Comparison of ENCODE assay signal across 24 cellular contexts in genomic region chr12:119381471-119382235, GRCh38. TPM values are rescaled to one million over a fixed set of nuclear protein-coding genes. Genes with fewer than 3 reads are reported as not detected.
"Had no signal": no experiment of that assay in that cellular context is flagged by ENCODE, and none has a peak within 500 bp of the region (broad histone marks: within the 10 kb centered on the region; RNA-seq: fewer than 3 reads in every experiment).

No MANE protein-coding gene starts in this region.

- H3K4me1 ChIP-seq: parathyroid adenoma, tibial artery, upper lobe of left lung, uterus had no signal

- H3K4me3 ChIP-seq: dorsolateral prefrontal cortex, gastroesophageal sphincter, hepatocyte, tibial artery, upper lobe of left lung, uterus had no signal

- DNase-seq: cortex of kidney; dorsolateral prefrontal cortex; effector CD8-positive, alpha-beta T cell; glutamatergic neuron; kidney; left colon; mammary epithelial cell; midbrain; small intestine; stimulated activated CD4-positive, alpha-beta T cell treated with anti-CD3 and anti-CD28 coated beads, Interleukin-12 subunit alpha, Interleukin-12 subunit beta, amount 100 ng/mL, for 4 hours; stimulated activated naive CD8-positive, alpha-beta T cell treated with anti-CD3 and anti-CD28 coated beads, Interleukin-15, Interleukin-2, amounts not matched to agents 100 U/mL and 50 U/mL, for 24 hours; tibial artery; upper lobe of left lung; uterus had no signal

- H3K79me2 ChIP-seq: hepatocyte, parathyroid adenoma had no signal

- H3K4me2 ChIP-seq: hepatocyte had no signal

- H2AFZ ChIP-seq: hepatocyte, parathyroid adenoma had no signal

- ATAC-seq: esophagus mucosa; gastroesophageal sphincter; left colon; natural killer cell treated with Interleukin-12 subunit alpha and Interleukin-12 subunit beta and Interleukin-15 and Interleukin-18, amount 100 ng/mL, for 72 hours; stimulated activated naive CD8-positive, alpha-beta T cell treated with anti-CD3 and anti-CD28 coated beads, Interleukin-15, Interleukin-2, amounts not matched to agents 100 U/mL and 50 U/mL, for 24 hours had no signal

- H3K9ac ChIP-seq: parathyroid adenoma had no signal

- H3K36me3 ChIP-seq: gastroesophageal sphincter, tibial artery, upper lobe of left lung, uterus had no signal

- H3K27me3 ChIP-seq: dorsolateral prefrontal cortex, gastroesophageal sphincter, hepatocyte, upper lobe of left lung, uterus had no signal

- H3K27ac ChIP-seq: dorsolateral prefrontal cortex, gastroesophageal sphincter, hepatocyte, parathyroid adenoma, tibial artery, upper lobe of left lung, uterus had no signal

- H3K9me3 ChIP-seq: gastroesophageal sphincter, upper lobe of left lung, uterus had no signal

RNA-seq across cellular contexts. Expression of gene CCDC60, which starts 47.1 kb away (rescaled TPM):
- total RNA-seq: dorsolateral prefrontal cortex; fibroblast of villous mesenchyme; kidney; lower leg skin; mammary epithelial cell; natural killer cell treated with Interleukin-12 subunit alpha and Interleukin-12 subunit beta and Interleukin-15 and Interleukin-18, amount 100 ng/mL, for 72 hours; omental fat pad; pulmonary artery endothelial cell; temporal lobe had no signal
- polyA plus RNA-seq: hepatocyte, mammary epithelial cell, small intestine had no signal
